In the genomic region with DNA sequence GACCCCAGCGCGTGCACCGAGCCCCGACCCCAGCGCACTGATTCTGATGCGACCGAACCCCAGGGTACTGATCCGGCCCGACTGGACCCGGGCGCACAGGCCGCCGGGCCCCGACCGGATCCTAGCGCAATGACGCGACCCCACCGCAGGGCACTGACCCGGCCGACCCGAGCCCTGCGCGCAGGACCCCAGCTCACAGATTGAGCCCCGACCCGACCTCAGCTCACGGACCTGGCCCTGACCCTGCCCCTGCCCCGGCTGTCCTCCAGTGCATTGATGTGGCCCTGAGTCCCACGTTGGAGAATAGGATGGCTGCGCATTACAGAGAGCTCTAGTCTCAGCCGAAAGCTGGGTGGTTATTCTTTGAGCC, we compare ENCODE assay signal across 8 cellular contexts. TPM values are rescaled to one million over a fixed set of nuclear protein-coding genes. Genes with fewer than 3 reads are reported as not detected.
A peak's percentile ranks its signal among the peaks of the same experiment; 100 is the strongest.
DNase-seq lines count a peak whose midpoint lies in the region; ATAC-seq and TF ChIP-seq lines count a peak whose summit lies in the region.

No MANE protein-coding gene starts in this region.

- DNase-seq in activated B cell treated with CpG ODN at 0.5 μM for 24 hours, result no peak
- no peak for DNase-seq in immature natural killer cell
- DNase-seq in tibial artery, result no peak
- no peak for DNase-seq in hypothalamus (lab: John Stamatoyannopoulos, UW)
- no peak for DNase-seq in glomerular visceral epithelial cell (ENCODE audit: extremely low spot score)
- no peak for DNase-seq in amniotic stem cell (lab: John Stamatoyannopoulos, UW)

- H3K27ac Mint-ChIP-seq in activated B cell treated with CpG ODN at 0.5 μM for 24 hours (no peak overlapping the region), immature natural killer cell (no peak overlapping the region)

- H3K4me3 Mint-ChIP-seq in activated B cell treated with CpG ODN at 0.5 μM for 24 hours, result peak overlapping the region; percentile 64
- H3K4me3 Mint-ChIP-seq in immature natural killer cell, result peak overlapping the region; percentile 62 to 75 (median 63)

- H3K9me3 Mint-ChIP-seq in activated B cell treated with CpG ODN at 0.5 μM for 24 hours, result no peaks in the 10 kb centered on the region
- no peaks in the 10 kb centered on the region for H3K9me3 Mint-ChIP-seq in immature natural killer cell

- no peaks in the 10 kb centered on the region for H3K9me3 ChIP-seq in tibial artery

- peak; percentile 3 for ATAC-seq in GM18868 (IDR thresholded peaks at IDR 0.05; ENCODE audit: unreplicated experiment)
- ATAC-seq in HG03025 (IDR thresholded peaks at IDR 0.05; ENCODE audit: low FRiP score, unreplicated experiment), result peak; percentile 10
- no peak for ATAC-seq in activated B cell treated with CpG ODN at 0.5 μM for 24 hours (ENCODE audit: low read depth)

- H3K36me3 ChIP-seq in tibial artery, result peaks cover 20 to 32% (median 21%) of the 10 kb centered on the region in 3 donors

- CTCF ChIA-PET in activated B cell treated with CpG ODN at 0.5 μM for 24 hours (lab: Charles Lee), result interaction anchor here (0.8 to 2.5 kb wide), 5 partner anchors 8 to 576 kb away, joined by 3 to 8 read pairs (median 4); no protein-coding TSS in a partner anchor

- POLR2A ChIA-PET in activated B cell treated with CpG ODN at 0.5 μM for 24 hours (lab: Charles Lee), result interaction anchor here (0.7 kb wide), 2 partner anchors 596 to 760 kb away, joined by 3 to 6 read pairs; no protein-coding TSS in a partner anchor

- H3K4me3 ChIP-seq in tibial artery, result peak overlapping the region; percentile 77 to 80

- peaks cover 0 to 28% (median 19%) of the 10 kb centered on the region in 4 donors for H3K4me1 ChIP-seq in tibial artery

- intact Hi-C loops in activated B cell treated with CpG ODN at 0.5 μM for 24 hours (cut with micrococcal nuclease), result loop anchor here (5.0 kb wide), 1 partner anchor 111 kb away; a partner anchor contains a TSS
- intact Hi-C loops in tibial artery (cut with DNase I; ENCODE audit: low total_unique reads), result no loop called here

- H3K27me3 Mint-ChIP-seq in activated B cell treated with CpG ODN at 0.5 μM for 24 hours (no peaks in the 10 kb centered on the region), immature natural killer cell (ENCODE audit: low read depth in 3 of 3) (peaks cover 0 to 4% (median 4%) of the 10 kb centered on the region in 3 donors)

- H3K27me3 ChIP-seq in tibial artery, result no peaks in the 10 kb centered on the region

- peak overlapping the region; percentile 82 to 84 for H3K27ac ChIP-seq in tibial artery

- H3K4me1 Mint-ChIP-seq in activated B cell treated with CpG ODN at 0.5 μM for 24 hours (peaks cover 15% of the 10 kb centered on the region), immature natural killer cell (peaks cover 16 to 22% of the 10 kb centered on the region in 2 donors)

- peaks cover 32% of the 10 kb centered on the region for H3K36me3 Mint-ChIP-seq in activated B cell treated with CpG ODN at 0.5 μM for 24 hours (ENCODE audit: low read depth)
- H3K36me3 Mint-ChIP-seq in immature natural killer cell, result peaks cover 3 to 12% (median 9%) of the 10 kb centered on the region in 3 donors

- TF ChIP-seq CTCF in activated B cell treated with CpG ODN at 0.5 μM for 24 hours (IDR thresholded peaks at IDR 0.05) (no peak), tibial artery (IDR thresholded peaks at IDR 0.05) (no peak)

RNA-seq across cellular contexts. Expression of a gene that starts 0.4 kb away (rescaled TPM):
- 3.5 and 4.1 TPM in 2 replicates for total RNA-seq in activated B cell treated with CpG ODN at 0.5 μM for 24 hours
- 1 to 10 TPM in 1 of 3 donors, under 1 TPM in 2; 0.41 to 2.1 (median 0.72) TPM for polyA plus RNA-seq in immature natural killer cell

RNA-seq across cellular contexts. Expression of a gene that starts 0.5 kb away (rescaled TPM):
- total RNA-seq in activated B cell treated with CpG ODN at 0.5 μM for 24 hours, result 53.0 and 67.8 TPM in 2 replicates
- 10 to 100 TPM in 2 of 3 donors, 1 to 10 TPM in 1; 7.5 to 16.6 (median 16.4) TPM for polyA plus RNA-seq in immature natural killer cell

RNA-seq across cellular contexts. Expression of a gene that starts 42.3 kb away (rescaled TPM):
- 0.78 and 1.6 TPM in 2 replicates for total RNA-seq in activated B cell treated with CpG ODN at 0.5 μM for 24 hours
- polyA plus RNA-seq in immature natural killer cell, result not detected
